33 cellular contexts compared by ENCODE assay signal in genomic region chr7:134070673-134071072, GRCh38.
"Had no signal": no experiment of that assay in that cellular context is flagged by ENCODE, and none has a peak within 500 bp of the region (broad histone marks: within the 10 kb centered on the region; RNA-seq: fewer than 3 reads in every experiment).

No MANE protein-coding gene starts in this region.

- H3K4me1 Mint-ChIP-seq: activated B cell treated with CpG ODN at 0.5 μM for 24 hours; activated CD4-positive, alpha-beta T cell treated with anti-CD3 and anti-CD28 coated beads, Interleukin-2, amount 10 ng/mL, durations not matched to agents 24 days and 14 days; activated naive CD8-positive, alpha-beta T cell treated with anti-CD3 and anti-CD28 coated beads for 36 hours; activated T-helper 17 cell treated with anti-CD3 and anti-CD28 coated beads, Interleukin-2, amount 50 U/mL, for 72 hours had no signal

- H3K27me3 ChIP-seq: adrenal gland, body of pancreas, brain microvascular endothelial cell, breast epithelium had no signal

- ATAC-seq: activated CD8-positive, alpha-beta T cell treated with anti-CD3 and anti-CD28 coated beads for 36 hours; activated T-cell treated with anti-CD3 and anti-CD28 coated beads, Interleukin-2, amount 50 U/mL, for 4 hours; activated T-cell treated with anti-CD3 and anti-CD28 coated beads, Interleukin-2, amount 50 U/mL, for 72 hours; activated T-helper 17 cell treated with anti-CD3 and anti-CD28 coated beads, Interleukin-2, amount 50 U/mL, for 72 hours; body of pancreas had no signal

- H3K27me3 Mint-ChIP-seq: activated B cell treated with CpG ODN at 0.5 μM for 24 hours; activated CD4-positive, alpha-beta memory T cell treated with anti-CD3 and anti-CD28 coated beads for 36 hours; activated CD4-positive, alpha-beta T cell treated with anti-CD3 and anti-CD28 coated beads, Interleukin-2, amount 10 ng/mL, durations not matched to agents 24 days and 14 days; activated CD8-positive, alpha-beta T cell treated with anti-CD3 and anti-CD28 coated beads for 36 hours; activated naive CD8-positive, alpha-beta T cell treated with anti-CD3 and anti-CD28 coated beads for 36 hours; activated T-helper 17 cell treated with anti-CD3 and anti-CD28 coated beads, Interleukin-2, amount 50 U/mL, for 72 hours had no signal

- H3K36me3 ChIP-seq: adrenal gland, brain microvascular endothelial cell, breast epithelium had no signal

- H3K27ac ChIP-seq: adrenal gland, body of pancreas, brain microvascular endothelial cell, breast epithelium, VCaP had no signal

- H3K4me3 Mint-ChIP-seq: activated B cell treated with CpG ODN at 0.5 μM for 24 hours; activated CD4-positive, alpha-beta memory T cell treated with anti-CD3 and anti-CD28 coated beads for 36 hours; activated CD4-positive, alpha-beta T cell treated with anti-CD3 and anti-CD28 coated beads, Interleukin-2, amount 10 ng/mL, durations not matched to agents 24 days and 14 days; activated CD8-positive, alpha-beta T cell treated with anti-CD3 and anti-CD28 coated beads for 36 hours; activated naive CD4-positive, alpha-beta T cell treated with anti-CD3 and anti-CD28 coated beads for 36 hours; activated naive CD8-positive, alpha-beta T cell treated with anti-CD3 and anti-CD28 coated beads for 36 hours; activated T-cell treated with anti-CD3 and anti-CD28 coated beads, Interleukin-2, amount 50 U/mL, for 4 hours; activated T-cell treated with anti-CD3 and anti-CD28 coated beads, Interleukin-2, amount 50 U/mL, for 72 hours; activated T-helper 1 cell treated with anti-CD3 and anti-CD28 coated beads, Interleukin-12 subunit alpha, Interleukin-12 subunit beta, Interleukin-2, Interleukin-4 antibody, amounts not matched to agents 30 ng/mL and 10 ng/mL and 1 ng/mL, durations not matched to agents 14 hours and 24 hours and 36 hours; activated T-helper 17 cell treated with anti-CD3 and anti-CD28 coated beads, Interleukin-2, amount 50 U/mL, for 72 hours; T-helper 2 cell treated with Interferon-gamma antibody and Interleukin-4, amounts not matched to agents 5 μg/mL and 100 μg/mL, for 36 hours had no signal

- H3K27ac Mint-ChIP-seq: activated B cell treated with CpG ODN at 0.5 μM for 24 hours; activated CD4-positive, alpha-beta memory T cell treated with anti-CD3 and anti-CD28 coated beads for 36 hours; activated CD4-positive, alpha-beta T cell treated with anti-CD3 and anti-CD28 coated beads, Interleukin-2, amount 10 ng/mL, durations not matched to agents 24 days and 14 days; activated CD8-positive, alpha-beta T cell treated with anti-CD3 and anti-CD28 coated beads for 36 hours; activated naive CD4-positive, alpha-beta T cell treated with anti-CD3 and anti-CD28 coated beads for 36 hours; activated naive CD4-positive, alpha-beta T cell treated with anti-CD3 and anti-CD28 coated beads, Interleukin-2, amount 50 U/mL, for 72 hours; activated naive CD8-positive, alpha-beta T cell treated with anti-CD3 and anti-CD28 coated beads for 36 hours; activated T-cell treated with anti-CD3 and anti-CD28 coated beads, Interleukin-2, amount 50 U/mL, for 72 hours; activated T-helper 1 cell treated with anti-CD3 and anti-CD28 coated beads, Interleukin-12 subunit alpha, Interleukin-12 subunit beta, Interleukin-2, Interleukin-4 antibody, amounts not matched to agents 30 ng/mL and 10 ng/mL and 1 ng/mL, durations not matched to agents 14 hours and 24 hours and 36 hours; activated T-helper 17 cell treated with anti-CD3 and anti-CD28 coated beads, Interleukin-2, amount 50 U/mL, for 72 hours; T-helper 2 cell treated with Interferon-gamma antibody and Interleukin-4, amounts not matched to agents 5 μg/mL and 100 μg/mL, for 36 hours had no signal

- DNase-seq: activated B cell treated with CpG ODN at 0.5 μM for 24 hours; activated CD4-positive, alpha-beta memory T cell treated with anti-CD3 and anti-CD28 coated beads for 36 hours; activated CD4-positive, alpha-beta T cell treated with anti-CD3 and anti-CD28 coated beads for 4 hours; activated CD4-positive, alpha-beta T cell treated with anti-CD3 and anti-CD28 coated beads, Interleukin-2, amount 10 ng/mL, durations not matched to agents 24 days and 14 days; activated CD4-positive, alpha-beta T cell treated with anti-CD3 and anti-CD28 coated beads, Interleukin-2, amount 50 U/mL, for 1 hour; activated CD4-positive, alpha-beta T cell treated with anti-CD3 and anti-CD28 coated beads, Interleukin-2, amount 50 U/mL, for 4 hours; activated CD4-positive, CD25-positive, alpha-beta regulatory T cell treated with anti-CD3 and anti-CD28 coated beads, Interleukin-2, amount 50 U/mL, for 72 hours; activated CD8-positive, alpha-beta memory T cell treated with anti-CD3 and anti-CD28 coated beads, Interleukin-2, amount 50 U/mL, for 4 hours; activated CD8-positive, alpha-beta T cell treated with anti-CD3 and anti-CD28 coated beads for 36 hours; activated effector memory CD4-positive, alpha-beta T cell treated with anti-CD3 and anti-CD28 coated beads, Interleukin-2, amount 50 U/mL, for 16 hours; activated gamma-delta T cell treated with Interleukin-2 at 50 U/mL for 16 hours; activated naive CD4-positive, alpha-beta T cell; activated naive CD4-positive, alpha-beta T cell treated with anti-CD3 and anti-CD28 coated beads for 36 hours; activated naive CD4-positive, alpha-beta T cell treated with anti-CD3 and anti-CD28 coated beads, Interleukin-2, amount 50 U/mL, for 16 hours; activated naive CD8-positive, alpha-beta T cell treated with anti-CD3 and anti-CD28 coated beads for 36 hours; activated T-cell treated with anti-CD3 and anti-CD28 coated beads for 4 hours; activated T-cell treated with anti-CD3 and anti-CD28 coated beads, Interleukin-2, amount 50 U/mL, for 1 hour; activated T-cell treated with anti-CD3 and anti-CD28 coated beads, Interleukin-2, amount 50 U/mL, for 4 hours; activated T-cell treated with anti-CD3 and anti-CD28 coated beads, Interleukin-2, amount 50 U/mL, for 72 hours; adrenal gland; amniotic stem cell; aorta; body of pancreas; brain microvascular endothelial cell; central memory CD4-positive, alpha-beta T cell; T-helper 2 cell; T-helper 9 cell had no signal

- H3K4me3 ChIP-seq: adrenal gland, body of pancreas, breast epithelium had no signal

- H3K9me3 ChIP-seq: adrenal gland, body of pancreas had no signal

- H3K4me1 ChIP-seq: adrenal gland, body of pancreas, breast epithelium had no signal
